Comparison of ENCODE assay signal across 11 cellular contexts in genomic region chr17:75476274-75476673, GRCh38. TPM values are rescaled to one million over a fixed set of nuclear protein-coding genes. Genes with fewer than 3 reads are reported as not detected.
DNase-seq lines count a peak whose midpoint lies in the region; ATAC-seq and TF ChIP-seq lines count a peak whose summit lies in the region.
"Had no signal": no experiment of that assay in that cellular context is flagged by ENCODE, and none has a peak within 500 bp of the region (broad histone marks: within the 10 kb centered on the region; RNA-seq: fewer than 3 reads in every experiment).

No MANE protein-coding gene starts in this region.

- H3K9me3 Mint-ChIP-seq in stimulated activated memory B cell treated with anti-CD40 and anti-IgM and Interleukin-4, amounts not matched to agents 10 μg/mL and 1 μg/mL and 100 μg/mL, for 72 hours = no peaks in the 10 kb centered on the region
- H3K9me3 Mint-ChIP-seq: natural killer cell had no signal

- no peak for TF ChIP-seq CTCF in adrenal gland (IDR thresholded peaks at IDR 0.05)
- no peak for TF ChIP-seq CTCF in fibroblast of pulmonary artery (IDR thresholded peaks at IDR 0.05; ENCODE audit: low read length, missing control alignments)

- no peak for ATAC-seq in HG02938 (IDR thresholded peaks at IDR 0.05; ENCODE audit: unreplicated experiment)
- ATAC-seq in stimulated activated memory B cell treated with anti-CD40 and anti-IgM and Interleukin-4, amounts not matched to agents 10 μg/mL and 1 μg/mL and 100 μg/mL, for 72 hours = no peak
- ATAC-seq: natural killer cell had no signal

- peak overlapping the region; percentile 41 to 60 for H3K9ac ChIP-seq in stomach smooth muscle (ENCODE audit: low read length in 2 of 2)

- H3K36me3 ChIP-seq in adrenal gland (replicated peaks in 1 of 2) (peaks cover 0 to 22% of the 10 kb centered on the region in 2 donors), stomach smooth muscle (ENCODE audit: control insufficient read depth in 2 of 2, insufficient read depth in 2 of 2, low read length in 2 of 2) (peaks cover 14 to 19% of the 10 kb centered on the region in 2 donors)

- intact Hi-C loops in adrenal gland (cut with DNase I) = loop anchor here in 1 of 2 donors (5.0 kb wide), 1 partner anchor 36 kb away; no protein-coding TSS in a partner anchor

- peaks cover 48% of the 10 kb centered on the region for H3K36me3 Mint-ChIP-seq in stimulated activated memory B cell treated with anti-CD40 and anti-IgM and Interleukin-4, amounts not matched to agents 10 μg/mL and 1 μg/mL and 100 μg/mL, for 72 hours
- H3K36me3 Mint-ChIP-seq: natural killer cell had no signal

- H3K4me3 Mint-ChIP-seq in stimulated activated memory B cell treated with anti-CD40 and anti-IgM and Interleukin-4, amounts not matched to agents 10 μg/mL and 1 μg/mL and 100 μg/mL, for 72 hours = no peak overlapping the region
- H3K4me3 Mint-ChIP-seq: natural killer cell had no signal

- H3K27me3 ChIP-seq in adrenal gland (no peaks in the 10 kb centered on the region), stomach smooth muscle (ENCODE audit: control insufficient read depth in 1 of 2, insufficient read depth in 2 of 2, low read length in 2 of 2) (no peaks in the 10 kb centered on the region)

- no peak overlapping the region for H3K27ac Mint-ChIP-seq in stimulated activated memory B cell treated with anti-CD40 and anti-IgM and Interleukin-4, amounts not matched to agents 10 μg/mL and 1 μg/mL and 100 μg/mL, for 72 hours

- H3K27ac ChIP-seq in adrenal gland (peak overlapping the region in 4 of 5 donors; percentile 36 to 84 (median 68)), stomach smooth muscle (ENCODE audit: low read length) (peak overlapping the region; percentile 74)

- DNase-seq in adrenal gland (peak; percentile 58 to 85 (median 75)), fibroblast of pulmonary artery (ENCODE audit: low read depth) (peak; percentile 50), midbrain (lab: John Stamatoyannopoulos, UW) (peak; percentile 67), NCI-H446 treated with DMSO at 0.1 percent for 48 hours (lab: John Stamatoyannopoulos, UW) (no peak), CD1c-positive myeloid dendritic cell (ENCODE audit: extremely low spot score) (no peak)
- DNase-seq: activated naive CD4-positive, alpha-beta T cell; natural killer cell; NCI-H1105 treated with DMSO at 0.1 percent for 48 hours had no signal

- H3K9me3 ChIP-seq in adrenal gland (replicated peaks in 1 of 3) (no peaks in the 10 kb centered on the region), stomach smooth muscle (ENCODE audit: control insufficient read depth in 2 of 2, low read length in 2 of 2) (no peaks in the 10 kb centered on the region)

- H3K4me1 ChIP-seq in adrenal gland (replicated peaks in 1 of 2) (peaks cover 26 to 51% of the 10 kb centered on the region in 2 donors), stomach smooth muscle (ENCODE audit: control insufficient read depth, insufficient read depth, low read length) (peaks cover 38% of the 10 kb centered on the region)

- peaks cover 12% of the 10 kb centered on the region for H3K4me1 Mint-ChIP-seq in stimulated activated memory B cell treated with anti-CD40 and anti-IgM and Interleukin-4, amounts not matched to agents 10 μg/mL and 1 μg/mL and 100 μg/mL, for 72 hours

- 6 to 14% (median 11%) methylated on average over 8 of the region's 8 CpGs for WGBS in adrenal gland, 4 donors

- H3K27me3 Mint-ChIP-seq in stimulated activated memory B cell treated with anti-CD40 and anti-IgM and Interleukin-4, amounts not matched to agents 10 μg/mL and 1 μg/mL and 100 μg/mL, for 72 hours = no peaks in the 10 kb centered on the region

- peak overlapping the region in 1 of 4 donors; percentile 5 for H3K4me3 ChIP-seq in adrenal gland
- H3K4me3 ChIP-seq in fibroblast of pulmonary artery (replicated peaks; ENCODE audit: low read depth, low read length) = no peak overlapping the region
- peak overlapping the region; percentile 35 to 57 for H3K4me3 ChIP-seq in stomach smooth muscle (ENCODE audit: low read length in 2 of 2)

- TF ChIP-seq POLR2A in adrenal gland (IDR thresholded peaks at IDR 0.05) = no peak

RNA-seq across cellular contexts. Expression of gene TMEM94, which starts 19.8 kb away (rescaled TPM):
- 100 to 1,000 TPM; 162 to 245 (median 174) TPM for total RNA-seq in adrenal gland
- 100 to 1,000 TPM; 132 to 186 (median 134) TPM for polyA plus RNA-seq in adrenal gland

RNA-seq across cellular contexts. Expression of gene CASKIN2, which starts 39.1 kb away (rescaled TPM):
- total RNA-seq in adrenal gland = 10 to 100 TPM; 26.6 to 90.8 (median 48.7) TPM
- 10 to 100 TPM; 10.1 to 43.2 (median 28.3) TPM for polyA plus RNA-seq in adrenal gland

RNA-seq across cellular contexts. Expression of gene TSEN54, which starts 40.1 kb away (rescaled TPM):
- 10 to 100 TPM; 18.6 to 30.3 (median 25.6) TPM for total RNA-seq in adrenal gland
- 10 to 100 TPM; 17.9 to 67.8 (median 56.0) TPM for polyA plus RNA-seq in adrenal gland

RNA-seq across cellular contexts. Expression of gene LLGL2, which starts 49.2 kb away (rescaled TPM):
- total RNA-seq in adrenal gland = 10 to 100 TPM in 7 of 8 donors, 1 to 10 TPM in 1; 9.9 to 40.5 (median 23.8) TPM
- polyA plus RNA-seq in adrenal gland = 10 to 100 TPM in 2 of 3 donors, 1 to 10 TPM in 1; 1.2 to 90.3 (median 51.4) TPM

Comparison
In these comparisons a context has a peak if more than half of its experiments do, and no peak if none do; other contexts are left out.
1. DNase-seq: peak in adrenal gland (7 of 7), fibroblast of pulmonary artery (single experiment) and midbrain (single experiment); none in NCI-H446 treated with DMSO at 0.1 percent for 48 hours (single experiment) and CD1c-positive myeloid dendritic cell (single experiment).